ENCODE assay signal across 1 cellular context in the genomic region with DNA sequence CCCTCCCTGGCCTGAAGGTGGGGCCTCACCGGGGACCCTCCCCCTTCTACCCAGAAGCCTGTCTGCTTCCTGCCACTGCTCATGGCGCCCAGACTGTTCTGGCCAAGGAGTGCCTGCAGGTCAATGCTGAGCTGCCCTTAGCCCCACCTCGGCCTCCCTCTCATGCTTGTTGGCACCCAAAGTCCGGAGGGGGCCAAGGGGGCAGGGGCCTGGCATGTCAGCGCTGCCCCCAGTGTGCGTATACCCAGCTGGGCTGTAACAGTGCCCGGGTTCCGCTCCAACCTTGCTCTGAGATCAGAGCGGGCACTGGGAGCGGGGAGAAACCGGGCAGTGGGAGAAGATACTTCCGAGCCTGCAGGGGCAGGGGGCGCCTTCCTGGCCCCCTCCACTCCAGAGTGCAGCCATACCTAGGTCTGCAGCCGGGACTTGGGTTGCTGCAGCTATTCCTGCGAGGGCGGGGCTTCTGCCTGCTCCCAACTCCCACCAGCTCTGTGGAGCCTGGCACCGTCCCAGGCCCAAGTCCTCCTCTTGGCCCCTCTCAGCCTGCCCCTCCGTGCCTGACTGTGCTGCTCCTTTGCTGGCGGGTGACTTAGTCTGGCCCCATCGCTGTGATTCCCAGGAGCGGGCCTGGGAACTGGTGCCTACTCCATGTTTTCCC.
TF ChIP-seq lines count a peak whose summit lies in the region.

No MANE protein-coding gene starts in this region.

TF ChIP-seq in WTC11, 78 proteins besides CTCF, POLR2A, EP300 and RAD21 (continued from another document):
- TF ChIP-seq RORB (CRISPR knock-in tag; IDR thresholded peaks at IDR 0.05) (no peak), CREB1 (CRISPR knock-in tag; IDR thresholded peaks at IDR 0.05) (no peak), MXD4 (CRISPR knock-in tag; IDR thresholded peaks at IDR 0.05; ENCODE audit: borderline replicate concordance) (no peak), CBFB (CRISPR knock-in tag; IDR thresholded peaks at IDR 0.05; ENCODE audit: low read depth) (no peak), ZMAT4 (CRISPR knock-in tag; IDR thresholded peaks at IDR 0.05) (no peak)
